Comparison of ENCODE assay signal across 9 cellular contexts in the genomic region with DNA sequence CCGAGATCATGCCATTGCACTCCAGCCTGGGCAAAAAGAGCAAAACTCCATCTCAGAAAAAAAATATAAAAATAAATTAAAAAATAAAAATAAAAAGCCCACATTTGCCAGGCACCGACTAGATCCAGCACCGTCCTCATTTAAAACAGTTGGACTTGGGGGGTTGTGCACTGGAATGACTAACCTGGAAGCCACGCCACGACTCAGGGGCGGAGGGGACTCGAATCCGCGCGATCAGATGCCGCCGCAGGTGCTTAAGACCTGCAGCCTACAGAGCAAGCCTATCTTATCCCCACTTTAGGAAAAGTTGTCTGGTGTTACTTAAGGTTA. TPM values are rescaled to one million over a fixed set of nuclear protein-coding genes. Genes with fewer than 3 reads are reported as not detected.
DNase-seq lines count a peak whose midpoint lies in the region; ATAC-seq, FAIRE-seq and TF ChIP-seq lines count a peak whose summit lies in the region.
"Had no signal": no experiment of that assay in that cellular context is flagged by ENCODE, and none has a peak within 500 bp of the region (broad histone marks: within the 10 kb centered on the region; RNA-seq: fewer than 3 reads in every experiment).

No MANE protein-coding gene starts in this region.

- no peaks in the 10 kb centered on the region for H3K27me3 ChIP-seq in subcutaneous abdominal adipose tissue (ENCODE audit: control insufficient read depth in 5 of 5, insufficient read depth in 4 of 5, low read length in 5 of 5)

- intact Hi-C loops in kidney (cut with DNase I): no loop called here

- TF ChIP-seq CTCF in kidney (IDR thresholded peaks at IDR 0.05; ENCODE audit: borderline replicate concordance, extremely low read depth, insufficient read depth): no peak

- H3K9me3 Mint-ChIP-seq in activated naive CD8-positive, alpha-beta T cell (ENCODE audit: low read depth): no peaks in the 10 kb centered on the region

- H3K27me3 Mint-ChIP-seq in activated naive CD8-positive, alpha-beta T cell: no peaks in the 10 kb centered on the region

- H3K27ac ChIP-seq in kidney (ENCODE audit: low read depth in 2 of 2, low read length in 2 of 2): no peak overlapping the region
- no peak overlapping the region for H3K27ac ChIP-seq in subcutaneous abdominal adipose tissue (ENCODE audit: low read depth, low read length)

- H3K9ac ChIP-seq in kidney (ENCODE audit: low read length in 2 of 2) (peak overlapping the region; percentile 5 to 46), subcutaneous abdominal adipose tissue (ENCODE audit: low read length in 5 of 5) (peak overlapping the region in 4 of 5 donors; percentile 40 to 74 (median 62))

- H3K9me3 ChIP-seq in kidney (ENCODE audit: control insufficient read depth in 1 of 2, low read length in 2 of 2): no peaks in the 10 kb centered on the region
- H3K9me3 ChIP-seq in subcutaneous abdominal adipose tissue (ENCODE audit: control insufficient read depth in 5 of 5, low read length in 5 of 5): no peaks in the 10 kb centered on the region

- H3K4me3 ChIP-seq in kidney (ENCODE audit: low read length in 2 of 2) (peak overlapping the region; percentile 83), subcutaneous abdominal adipose tissue (ENCODE audit: low read depth in 1 of 5, low read length in 5 of 5) (peak overlapping the region; percentile 73 to 86 (median 80))

- H3K4me3 Mint-ChIP-seq in activated naive CD8-positive, alpha-beta T cell: peak overlapping the region; percentile 77

- no peak for DNase-seq in activated CD4-positive, CD25-positive, alpha-beta regulatory T cell (lab: John Stamatoyannopoulos, UW)
- DNase-seq in kidney (no peak), T-helper 9 cell (no peak), NCI-H69 (lab: John Stamatoyannopoulos, UW) (no peak)

- H3K4me1 Mint-ChIP-seq in activated naive CD8-positive, alpha-beta T cell (ENCODE audit: low read depth): peaks cover 4% of the 10 kb centered on the region

- ATAC-seq in activated CD4-positive, CD25-positive, alpha-beta regulatory T cell treated with anti-CD3 and anti-CD28 coated beads, Interleukin-2, amount 50 U/mL, for 24 hours: peak; percentile 17 to 44
- no peak for ATAC-seq in GM18907 (IDR thresholded peaks at IDR 0.05; ENCODE audit: unreplicated experiment)

- no peaks in the 10 kb centered on the region for H3K36me3 Mint-ChIP-seq in activated naive CD8-positive, alpha-beta T cell

- H3K36me3 ChIP-seq in kidney (ENCODE audit: control insufficient read depth in 1 of 2, insufficient read depth in 2 of 2, low read length in 2 of 2): no peaks in the 10 kb centered on the region
- peaks cover 0 to 2% (median 0%) of the 10 kb centered on the region in 5 donors for H3K36me3 ChIP-seq in subcutaneous abdominal adipose tissue (ENCODE audit: control insufficient read depth in 5 of 5, insufficient read depth in 5 of 5, low read length in 5 of 5)

- H3K27ac Mint-ChIP-seq in activated naive CD8-positive, alpha-beta T cell: no peak overlapping the region

- no peaks in the 10 kb centered on the region for H3K4me1 ChIP-seq in kidney (ENCODE audit: control insufficient read depth in 1 of 2, insufficient read depth in 1 of 2, low read depth in 1 of 2, low read length in 2 of 2)
- H3K4me1 ChIP-seq in subcutaneous abdominal adipose tissue (ENCODE audit: control insufficient read depth in 5 of 5, insufficient read depth in 5 of 5, low read length in 5 of 5): peaks cover 0 to 13% (median 11%) of the 10 kb centered on the region in 5 donors

- FAIRE-seq in kidney (lab: Jason Lieb, UNC): no peak
- FAIRE-seq: TTC549 had no signal

RNA-seq across cellular contexts. Expression of a gene that starts 38.5 kb away (rescaled TPM):
- total RNA-seq in kidney: 39.0 TPM
- polyA plus RNA-seq in kidney (ENCODE audit: insufficient read depth, low read depth, low replicate concordance): 62.3 TPM

RNA-seq across cellular contexts. Expression of a gene that starts 39.2 kb away (rescaled TPM):
- 177 TPM for total RNA-seq in kidney
- polyA plus RNA-seq in kidney (ENCODE audit: insufficient read depth, low read depth, low replicate concordance): 49.5 TPM
